ENCODE assay signal across 1 cellular context in the genomic region with DNA sequence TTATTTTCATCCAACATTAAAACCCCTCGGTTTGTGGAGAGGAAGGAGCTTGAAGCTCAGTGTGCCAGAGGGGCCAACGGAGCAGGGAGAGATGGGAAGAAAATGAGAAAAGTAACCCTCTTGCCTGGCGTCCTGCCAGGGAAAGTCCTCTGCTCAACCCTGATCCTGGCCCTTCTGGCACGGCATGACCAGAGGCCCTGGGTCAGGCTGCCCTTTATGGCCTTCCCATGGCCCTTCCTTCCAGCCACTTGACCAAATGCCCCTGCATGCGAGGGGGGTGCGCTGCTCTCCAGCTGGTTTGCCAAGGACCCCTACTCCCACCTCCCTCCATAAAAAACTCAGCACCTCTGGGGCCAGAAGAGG.
TF ChIP-seq lines count a peak whose summit lies in the region.

No MANE protein-coding gene starts in this region.

TF ChIP-seq in HepG2, 621 proteins besides CTCF, POLR2A, EP300 and RAD21 (continued from another document):
- TF ChIP-seq, protein P1, sequence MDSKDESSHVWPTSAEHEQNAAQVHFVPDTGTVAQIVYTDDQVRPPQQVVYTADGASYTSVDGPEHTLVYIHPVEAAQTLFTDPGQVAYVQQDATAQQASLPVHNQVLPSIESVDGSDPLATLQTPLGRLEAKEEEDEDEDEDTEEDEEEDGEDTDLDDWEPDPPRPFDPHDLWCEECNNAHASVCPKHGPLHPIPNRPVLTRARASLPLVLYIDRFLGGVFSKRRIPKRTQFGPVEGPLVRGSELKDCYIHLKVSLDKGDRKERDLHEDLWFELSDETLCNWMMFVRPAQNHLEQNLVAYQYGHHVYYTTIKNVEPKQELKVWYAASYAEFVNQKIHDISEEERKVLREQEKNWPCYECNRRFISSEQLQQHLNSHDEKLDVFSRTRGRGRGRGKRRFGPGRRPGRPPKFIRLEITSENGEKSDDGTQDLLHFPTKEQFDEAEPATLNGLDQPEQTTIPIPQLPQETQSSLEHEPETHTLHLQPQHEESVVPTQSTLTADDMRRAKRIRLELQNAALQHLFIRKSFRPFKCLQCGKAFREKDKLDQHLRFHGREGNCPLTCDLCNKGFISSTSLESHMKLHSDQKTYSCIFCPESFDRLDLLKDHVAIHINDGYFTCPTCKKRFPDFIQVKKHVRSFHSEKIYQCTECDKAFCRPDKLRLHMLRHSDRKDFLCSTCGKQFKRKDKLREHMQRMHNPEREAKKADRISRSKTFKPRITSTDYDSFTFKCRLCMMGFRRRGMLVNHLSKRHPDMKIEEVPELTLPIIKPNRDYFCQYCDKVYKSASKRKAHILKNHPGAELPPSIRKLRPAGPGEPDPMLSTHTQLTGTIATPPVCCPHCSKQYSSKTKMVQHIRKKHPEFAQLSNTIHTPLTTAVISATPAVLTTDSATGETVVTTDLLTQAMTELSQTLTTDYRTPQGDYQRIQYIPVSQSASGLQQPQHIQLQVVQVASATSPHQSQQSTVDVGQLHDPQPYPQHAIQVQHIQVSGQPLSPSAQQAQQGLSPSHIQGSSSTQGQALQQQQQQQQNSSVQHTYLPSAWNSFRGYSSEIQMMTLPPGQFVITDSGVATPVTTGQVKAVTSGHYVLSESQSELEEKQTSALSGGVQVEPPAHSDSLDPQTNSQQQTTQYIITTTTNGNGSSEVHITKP (CRISPR knock-in tag; IDR thresholded peaks at IDR 0.05; ENCODE audit: low read depth), result no peak
- no peak for TF ChIP-seq SCMH1 (CRISPR knock-in tag; IDR thresholded peaks at IDR 0.05; ENCODE audit: borderline replicate concordance)
- no peak for TF ChIP-seq MIXL1 (CRISPR knock-in tag; IDR thresholded peaks at IDR 0.05)
- TF ChIP-seq, protein P2, sequence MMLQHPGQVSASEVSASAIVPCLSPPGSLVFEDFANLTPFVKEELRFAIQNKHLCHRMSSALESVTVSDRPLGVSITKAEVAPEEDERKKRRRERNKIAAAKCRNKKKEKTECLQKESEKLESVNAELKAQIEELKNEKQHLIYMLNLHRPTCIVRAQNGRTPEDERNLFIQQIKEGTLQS (CRISPR knock-in tag; IDR thresholded peaks at IDR 0.05), result no peak
- TF ChIP-seq HNRNPK (IDR thresholded peaks at IDR 0.05; ENCODE audit: low read depth, low read length, poor library complexity, severe bottlenecking), result no peak
